20 cellular contexts compared by ENCODE assay signal in genomic region chr3:143749926-143750325, GRCh38.
"Had no signal": no experiment of that assay in that cellular context is flagged by ENCODE, and none has a peak within 500 bp of the region (broad histone marks: within the 10 kb centered on the region; RNA-seq: fewer than 3 reads in every experiment).

No MANE protein-coding gene starts in this region.

- H3K9me3 ChIP-seq: SJSA1 had no signal

- H3K27me3 ChIP-seq: SJSA1 had no signal

- H3K4me3 ChIP-seq: K562, SJSA1, SK-N-MC had no signal

- H3K4me2 ChIP-seq: KMS-11 had no signal

- DNase-seq: Kasumi-1, MM.1S, NCI-H1092 treated with DMSO at 0.1 percent for 48 hours, NCI-H1436, NCI-H187, NCI-H2029, NCI-H2081 treated with DMSO at 0.1 percent for 48 hours, NCI-H2171, NCI-H226, NCI-H446, NCI-H510A, NCI-H524 treated with DMSO at 0.1 percent for 48 hours, Right ventricle myocardium superior, RPMI8226, SIG-M5 had no signal

- H3K4me1 ChIP-seq: SJSA1 had no signal

- H3K36me3 ChIP-seq: SJSA1 had no signal

- H3K27ac ChIP-seq: HL-60, KMS-11, SJSA1, SK-N-MC had no signal

- ATAC-seq: K562 had no signal

- H3K9ac ChIP-seq: KMS-11 had no signal
